In genomic region chr6:152436-152835, GRCh38 we compare ENCODE assay signal across 8 cellular contexts.
A peak's percentile ranks its signal among the peaks of the same experiment; 100 is the strongest.
DNase-seq lines count a peak whose midpoint lies in the region; ATAC-seq, FAIRE-seq and TF ChIP-seq lines count a peak whose summit lies in the region.
"Not testable (repeated sequence)": the region's sequence is repeated elsewhere in the genome, so short reads cannot be mapped to it uniquely, and the experiment has no call there.

No MANE protein-coding gene starts in this region.

- peak overlapping the region; percentile 29; the same call in 1 of the 2 replicates for H3K4me2 ChIP-seq in OCI-LY3 (ENCODE audit: low read length)
- H3K4me2 ChIP-seq in GM12878 (ENCODE audit: control insufficient read depth, insufficient read depth) = 0 out of 2 replicates have a peak overlapping the region, but pooled peaks have one; percentile 33
- peak overlapping the region; percentile 17 for H3K4me2 ChIP-seq in smooth muscle cell

- H3K27me3 ChIP-seq in OCI-LY3 (ENCODE audit: low read depth, low read length); GM12878 (replicated peaks in 1 of 2; ENCODE audit: control insufficient read depth in 2 of 2, insufficient read depth in 2 of 2, low read length in 1 of 2); endodermal cell (ENCODE audit: control insufficient read depth, insufficient read depth, low read length, poor library complexity, severe bottlenecking); smooth muscle cell (ENCODE audit: low read depth): not testable (repeated sequence)

- H3F3A ChIP-seq in smooth muscle cell (ENCODE audit: low read depth) = peaks cover 11% of the 10 kb centered on the region

- TF ChIP-seq CTCF in AG10803 (conservative IDR thresholded peaks at IDR 0.05; ENCODE audit: low read length); OCI-LY3 (IDR thresholded peaks at IDR 0.05; ENCODE audit: low read depth, low read length); GM12878 (IDR thresholded peaks at IDR 0.05 in 2 of 3, conservative IDR thresholded peaks at IDR 0.05 in 1 of 3; ENCODE audit: control insufficient read depth in 2 of 3, extremely low read depth in 1 of 3, insufficient read depth in 1 of 3, low read depth in 3 of 3, low read length in 3 of 3); endodermal cell (conservative IDR thresholded peaks at IDR 0.05); mesothelial cell of epicardium (IDR thresholded peaks at IDR 0.05; ENCODE audit: unreplicated experiment); smooth muscle cell (IDR thresholded peaks at IDR 0.05; ENCODE audit: borderline replicate concordance, insufficient read depth, poor library complexity, severe bottlenecking): not testable (repeated sequence)

- not testable (repeated sequence) for H3K4me3 Mint-ChIP-seq in endodermal cell, mesothelial cell of epicardium

- not testable (repeated sequence) for H3K9me3 ChIP-seq in OCI-LY3 (ENCODE audit: insufficient read depth, low read length); GM12878 (replicated peaks; ENCODE audit: control insufficient read depth, insufficient read depth, low read length); endodermal cell (ENCODE audit: control insufficient read depth, low read length); smooth muscle cell (replicated peaks; ENCODE audit: low read depth)

- not testable (repeated sequence) for H3K79me2 ChIP-seq in OCI-LY3 (ENCODE audit: low read length); GM12878 (ENCODE audit: control insufficient read depth, insufficient read depth, low read length); smooth muscle cell (ENCODE audit: low read depth)

- CTCF ChIA-PET in GM12878 (lab: Yijun Ruan, JAX) = interaction anchor here (5.7 kb wide), 1 partner anchor 14 kb away, joined by 91 read pairs; no protein-coding TSS in a partner anchor

- SMC1A ChIA-PET in GM12878 (lab: Charles Lee; ENCODE audit: uncharacterized antibody, unreplicated experiment) = not testable (repeated sequence)

- RAD21 ChIA-PET in GM12878 (lab: Charles Lee; ENCODE audit: unreplicated experiment) = not testable (repeated sequence)

- ATAC-seq in GM12878 = not testable (repeated sequence)

- H3K4me1 ChIP-seq in OCI-LY3 (ENCODE audit: low read length) = peaks cover 73% of the 10 kb centered on the region
- H3K4me1 ChIP-seq in GM12878 (ENCODE audit: control insufficient read depth, insufficient read depth, low read length) = peaks cover 55% of the 10 kb centered on the region
- H3K4me1 ChIP-seq in endodermal cell (ENCODE audit: control insufficient read depth, insufficient read depth, low read length); smooth muscle cell (ENCODE audit: low read depth): not testable (repeated sequence)

- H3K27ac Mint-ChIP-seq in endodermal cell = peak overlapping the region; percentile 41
- peak overlapping the region; percentile 80 for H3K27ac Mint-ChIP-seq in mesothelial cell of epicardium

- not testable (repeated sequence) for H3K36me3 Mint-ChIP-seq in endodermal cell (ENCODE audit: low read depth); mesothelial cell of epicardium

- not testable (repeated sequence) for TF ChIP-seq POLR2A in GM12878 (IDR thresholded peaks at IDR 0.05; ENCODE audit: low read depth, low read length)

- in situ Hi-C loops in GM12878 (cut with MboI) = not testable (repeated sequence)

- H4K20me1 ChIP-seq in OCI-LY3 (ENCODE audit: insufficient read depth, low read length); GM12878 (ENCODE audit: control insufficient read depth, insufficient read depth); smooth muscle cell (ENCODE audit: low read depth): not testable (repeated sequence)

- H3K4me3 ChIP-seq in AG10803 (ENCODE audit: low read length); OCI-LY3 (ENCODE audit: low read length); GM12878; endodermal cell (ENCODE audit: low read length); smooth muscle cell: not testable (repeated sequence)

- peaks cover 32% of the 10 kb centered on the region for H3K9me3 Mint-ChIP-seq in endodermal cell
- H3K9me3 Mint-ChIP-seq in mesothelial cell of epicardium = not testable (repeated sequence)

- not testable (repeated sequence) for BruUV-seq in GM12878 (replicated peaks; lab: Mats Ljungman, UMichigan)

- not testable (repeated sequence) for H2AFZ ChIP-seq in OCI-LY3 (ENCODE audit: low read depth, low read length); GM12878 (ENCODE audit: control insufficient read depth, low read depth, low read length); smooth muscle cell (ENCODE audit: low read depth)

- H3K4me1 Mint-ChIP-seq in endodermal cell = not testable (repeated sequence)
- H3K4me1 Mint-ChIP-seq in mesothelial cell of epicardium = peaks cover 34% of the 10 kb centered on the region

- WGBS in GM12878 (ENCODE audit: insufficient coverage, insufficient replicate concordance, low lambda C conversion rate, missing lambda C conversion rate) = 95% methylated on average over 3 of the region's 3 CpGs
- 89% methylated on average over 3 of the region's 3 CpGs; no CpG with 5 or more reads in 1 of the 2 experiments for WGBS in endodermal cell (ENCODE audit: insufficient coverage in 1 of 2, insufficient read length in 1 of 2), 2 experiments
- WGBS in smooth muscle cell (ENCODE audit: low lambda C conversion rate) = 42% methylated on average over 3 of the region's 3 CpGs

- not testable (repeated sequence) for FAIRE-seq in GM12878 (lab: Jason Lieb, UNC)

- TF ChIP-seq RAD21 in GM12878 (IDR thresholded peaks at IDR 0.05; ENCODE audit: insufficient read depth, low read depth, low read length) = not testable (repeated sequence)

- intact Hi-C loops in GM12878 (cut with micrococcal nuclease; ENCODE audit: unreplicated experiment) = not testable (repeated sequence)

- H3K9ac ChIP-seq in OCI-LY3 (ENCODE audit: low read length); GM12878 (ENCODE audit: control insufficient read depth, insufficient read depth, low read length); endodermal cell (ENCODE audit: extremely low read depth, low read length, poor library complexity, severe bottlenecking); smooth muscle cell (ENCODE audit: low read depth): not testable (repeated sequence)

- H3K27me3 Mint-ChIP-seq in endodermal cell (ENCODE audit: insufficient read depth); mesothelial cell of epicardium (ENCODE audit: low read depth): not testable (repeated sequence)

- not testable (repeated sequence) for TF ChIP-seq EP300 in GM12878 (IDR thresholded peaks at IDR 0.05; ENCODE audit: borderline replicate concordance in 1 of 2, control insufficient read depth in 1 of 2, low read depth in 2 of 2, low read length in 2 of 2)

- not testable (repeated sequence) for H3K27ac ChIP-seq in OCI-LY3 (ENCODE audit: low read length); GM12878 (ENCODE audit: control insufficient read depth, insufficient read depth); endodermal cell (ENCODE audit: low read depth, low read length)
- H3K27ac ChIP-seq in smooth muscle cell (ENCODE audit: low read depth) = peak overlapping the region; percentile 95

- peak; percentile 21 for DNase-seq in AG10803 (ENCODE audit: low read depth)
- DNase-seq in HCEC 1CT = peak; percentile 12
- not testable (repeated sequence) for DNase-seq in GM12878 (ENCODE audit: low read depth, low spot score); endodermal cell; mesothelial cell of epicardium (ENCODE audit: low spot score in 2 of 2, unreplicated experiment in 2 of 2); smooth muscle cell (lab: John Stamatoyannopoulos, UW; ENCODE audit: unreplicated experiment)
- DNase-seq in iris pigment epithelial cell (ENCODE audit: low read depth) = peak; percentile 27

- POLR2A ChIA-PET in GM12878 (lab: Charles Lee) = not testable (repeated sequence)

- not testable (repeated sequence) for H3K36me3 ChIP-seq in OCI-LY3 (replicated peaks; ENCODE audit: low read depth, low read length); GM12878 (ENCODE audit: control insufficient read depth in 2 of 2, insufficient read depth in 2 of 2, low read length in 1 of 2); endodermal cell (ENCODE audit: control insufficient read depth, insufficient read depth, low read length); smooth muscle cell (ENCODE audit: low read depth)
